In genomic region chr1:222196736-222197135, GRCh38 we compare ENCODE assay signal across 8 cellular contexts.
"Had no signal": no experiment of that assay in that cellular context is flagged by ENCODE, and none has a peak within 500 bp of the region (broad histone marks: within the 10 kb centered on the region; RNA-seq: fewer than 3 reads in every experiment).

No MANE protein-coding gene starts in this region.

- H3K36me3 ChIP-seq: HAP-1 had no signal

- DNase-seq: GM23248, GOT3, H7, H9, HCEC 1CT, HFFc6 had no signal

- H3K27ac ChIP-seq: GM23248 had no signal

- H3K27ac Mint-ChIP-seq: GM23338, H9, HFFc6 had no signal

- H3K4me3 Mint-ChIP-seq: GM23338, H9, HFFc6 had no signal

- H3K4me3 ChIP-seq: GM23248, GM23338, HAP-1 had no signal

- H3K4me1 Mint-ChIP-seq: GM23338, H9 had no signal

- H3K4me1 ChIP-seq: HAP-1 had no signal

- H3K9me3 Mint-ChIP-seq: GM23338, H9, HFFc6 had no signal

- H3K9ac ChIP-seq: GM23248 had no signal

- H3K4me2 ChIP-seq: GM23338 had no signal

- H3K9me3 ChIP-seq: HAP-1 had no signal
